1 cellular context compared by ENCODE assay signal in genomic region chr13:59178344-59178743, GRCh38.
TF ChIP-seq lines count a peak whose summit lies in the region.

No MANE protein-coding gene starts in this region.

TF ChIP-seq in H1, 55 proteins besides CTCF, POLR2A, EP300 and RAD21 (continued from another document):
- TF ChIP-seq CHD7 (IDR thresholded peaks at IDR 0.05; ENCODE audit: insufficient replicate concordance, low read length) (no peak), SAP30 (IDR thresholded peaks at IDR 0.05; ENCODE audit: insufficient read depth, insufficient replicate concordance, low read length) (no peak), SP4 (IDR thresholded peaks at IDR 0.05; ENCODE audit: low read length) (no peak), POU5F1 (IDR thresholded peaks at IDR 0.05; ENCODE audit: low read depth, low read length) (no peak), HDAC2 (IDR thresholded peaks at IDR 0.05; ENCODE audit: borderline replicate concordance in 1 of 2, low read depth in 2 of 2, low read length in 2 of 2) (no peak), BACH1 (IDR thresholded peaks at IDR 0.05; ENCODE audit: low read length) (no peak), BCL11A (IDR thresholded peaks at IDR 0.05; ENCODE audit: low read depth in 2 of 2, low read length in 2 of 2) (no peak), RNF2 (IDR thresholded peaks at IDR 0.05; ENCODE audit: borderline replicate concordance, low read depth, low read length, missing control alignments, poor library complexity, severe bottlenecking) (no peak), POLR2AphosphoS5 (IDR thresholded peaks at IDR 0.05; ENCODE audit: low read depth, low read length) (no peak)
